ENCODE assay signal across 11 cellular contexts in the genomic region with DNA sequence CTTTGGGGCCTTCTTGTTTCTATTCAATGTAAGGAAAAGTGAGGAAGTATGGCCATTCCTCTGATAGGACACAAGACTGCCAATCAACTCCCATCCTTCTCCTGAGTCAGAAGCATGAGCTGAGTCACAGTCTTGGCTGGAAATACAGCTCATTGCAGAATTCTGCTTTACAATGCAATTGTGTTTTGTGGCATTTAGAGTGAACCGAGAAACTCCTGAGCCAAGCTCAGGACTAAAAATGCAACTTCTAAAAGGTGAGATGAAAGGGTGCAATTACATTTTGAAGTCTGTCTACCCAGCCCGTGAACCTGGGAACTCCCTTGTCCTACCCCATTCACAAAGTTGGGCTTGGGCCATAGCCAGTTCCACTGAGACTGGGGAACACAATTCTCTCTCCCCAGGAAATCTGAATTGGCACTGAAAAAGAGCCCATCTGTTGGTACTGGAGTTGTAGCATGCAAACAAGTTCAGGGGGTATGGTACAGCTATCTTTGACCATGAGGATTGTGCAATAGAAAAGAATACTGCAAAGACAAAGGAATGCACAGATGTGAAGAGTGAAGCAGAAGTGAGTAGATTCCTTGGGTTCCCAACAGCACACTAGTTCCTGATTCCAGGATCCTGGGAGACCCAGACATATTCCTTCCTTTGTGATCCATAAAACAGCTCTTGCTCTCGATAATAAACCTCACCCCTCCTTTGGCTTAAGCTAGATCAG. TPM values are rescaled to one million over a fixed set of nuclear protein-coding genes. Genes with fewer than 3 reads are reported as not detected.
DNase-seq lines count a peak whose midpoint lies in the region; ATAC-seq, FAIRE-seq and TF ChIP-seq lines count a peak whose summit lies in the region.
"Had no signal": no experiment of that assay in that cellular context is flagged by ENCODE, and none has a peak within 500 bp of the region (broad histone marks: within the 10 kb centered on the region; RNA-seq: fewer than 3 reads in every experiment).

No MANE protein-coding gene starts in this region.

- POLR2A ChIA-PET in A549 (lab: Yijun Ruan, JAX): no interaction called here

- H3K4me1 ChIP-seq in A549 (peaks cover 3% of the 10 kb centered on the region; the same call in 1 of the 3 replicates), foreskin keratinocyte (no peaks in the 10 kb centered on the region)

- peak in 1 of 2 experiments; percentile 13 for DNase-seq in A549 (ENCODE audit: low read depth in 1 of 2, low spot score in 1 of 2)
- DNase-seq in Daoy (ENCODE audit: low read depth): peak; percentile 35
- peak; percentile 38 to 60 for DNase-seq in foreskin keratinocyte
- DNase-seq: stimulated activated CD4-positive, alpha-beta T cell treated with anti-CD3 and anti-CD28 coated beads, Interleukin-4, amount 100 ng/mL, for 4 hours had no signal

- 0 out of 3 replicates have a peak overlapping the region, but pooled peaks have one; percentile 16 for H3K4me2 ChIP-seq in A549

- no peak for TF ChIP-seq EP300 in A549 (IDR thresholded peaks at IDR 0.05)

- WGBS in A549 (ENCODE audit: missing lambda C conversion rate): 58% methylated on average over 3 of the region's 3 CpGs

- H3K27me3 ChIP-seq in foreskin keratinocyte: no peaks in the 10 kb centered on the region

- ATAC-seq in A549 (peak in 1 of 2 experiments; percentile 77; a peak in 4 of 6 replicates), SK-N-SH treated with all-trans-retinoic acid at 6 μM for 48 hours (peak; percentile 95), foreskin keratinocyte (peak; percentile 88), GM19463 (IDR thresholded peaks at IDR 0.05; ENCODE audit: unreplicated experiment) (no peak), GM21526 (IDR thresholded peaks at IDR 0.05; ENCODE audit: low FRiP score, unreplicated experiment) (no peak), HG02870 (IDR thresholded peaks at IDR 0.05; ENCODE audit: unreplicated experiment) (no peak), HG02642 (IDR thresholded peaks at IDR 0.05; ENCODE audit: poor library complexity, unreplicated experiment) (no peak)

- TF ChIP-seq RAD21 in A549 (conservative IDR thresholded peaks at IDR 0.05 in 1 of 2, IDR thresholded peaks at IDR 0.05 in 1 of 2): no peak

- no peaks in the 10 kb centered on the region; the same call in 2 of the 3 replicates for H3K9me3 ChIP-seq in A549

- CTCF ChIA-PET in A549 (lab: Yijun Ruan, JAX): interaction anchor here (1.7 kb wide), 1 partner anchor 52 kb away, joined by 4 read pairs; no protein-coding TSS in a partner anchor

- no peak overlapping the region for H3K4me3 ChIP-seq in A549

- no peak for TF ChIP-seq CTCF in A549 (IDR thresholded peaks at IDR 0.05)
- TF ChIP-seq CTCF in foreskin keratinocyte (conservative IDR thresholded peaks at IDR 0.05): no peak

- TF ChIP-seq POLR2A in A549 (IDR thresholded peaks at IDR 0.05; ENCODE audit: low read length): no peak

- H3K27ac ChIP-seq in A549: peak overlapping the region in 1 of 2 experiments; percentile 19; a peak in 1 of 6 replicates
- H3K27ac ChIP-seq in foreskin keratinocyte: no peak overlapping the region

- FAIRE-seq in A549 (lab: Jason Lieb, UNC): no peak

TF ChIP-seq in A549, 52 proteins besides CTCF, POLR2A, EP300 and RAD21:
- TF ChIP-seq, protein P1, sequence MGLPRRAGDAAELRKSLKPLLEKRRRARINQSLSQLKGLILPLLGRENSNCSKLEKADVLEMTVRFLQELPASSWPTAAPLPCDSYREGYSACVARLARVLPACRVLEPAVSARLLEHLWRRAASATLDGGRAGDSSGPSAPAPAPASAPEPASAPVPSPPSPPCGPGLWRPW (IDR thresholded peaks at IDR 0.05): no peak
- TF ChIP-seq FOSB (CRISPR knock-in tag; IDR thresholded peaks at IDR 0.05) (no peak), CHD4 (IDR thresholded peaks at IDR 0.05; ENCODE audit: borderline replicate concordance) (no peak), ESRRA (IDR thresholded peaks at IDR 0.05; ENCODE audit: borderline replicate concordance, low read length) (no peak), RARB (CRISPR knock-in tag; IDR thresholded peaks at IDR 0.05) (no peak), FOSL2 (IDR thresholded peaks at IDR 0.05) (no peak), FOSL2 (CRISPR knock-in tag; IDR thresholded peaks at IDR 0.05) (no peak), ZNF302 (CRISPR knock-in tag; IDR thresholded peaks at IDR 0.05) (no peak), ZC3H11A (IDR thresholded peaks at IDR 0.05) (no peak), SREBF2 (IDR thresholded peaks at IDR 0.05) (no peak), TP53 (CRISPR knock-in tag; IDR thresholded peaks at IDR 0.05) (no peak), SMC3 (IDR thresholded peaks at IDR 0.05) (no peak), ZSCAN20 (CRISPR knock-in tag; IDR thresholded peaks at IDR 0.05) (no peak), EHMT2 (IDR thresholded peaks at IDR 0.05; ENCODE audit: low read depth) (no peak), HOXB13 (CRISPR knock-in tag; IDR thresholded peaks at IDR 0.05; ENCODE audit: low read depth) (no peak), BHLHE40 (IDR thresholded peaks at IDR 0.05; ENCODE audit: low read depth, low read length) (no peak), PHF8 (IDR thresholded peaks at IDR 0.05; ENCODE audit: borderline replicate concordance, low read depth) (no peak), GATA3 (IDR thresholded peaks at IDR 0.05; ENCODE audit: borderline replicate concordance) (no peak)
TF ChIP-seq in A549: peak in this region for 0.

TF ChIP-seq in SK-N-SH treated with all-trans-retinoic acid at 6 μM for 48 hours, 23 proteins besides CTCF, POLR2A, EP300 and RAD21 (continues in another document):
- TF ChIP-seq SNAI2 (CRISPR knock-in tag; IDR thresholded peaks at IDR 0.05): no peak
- TF ChIP-seq ZNF565 (CRISPR knock-in tag; conservative IDR thresholded peaks at IDR 0.05; ENCODE audit: low read depth): no peak
- TF ChIP-seq TOX (CRISPR knock-in tag; IDR thresholded peaks at IDR 0.05; ENCODE audit: borderline replicate concordance): no peak
- TF ChIP-seq CSDC2 (CRISPR knock-in tag; IDR thresholded peaks at IDR 0.05): no peak
- no peak for TF ChIP-seq TCF4 (CRISPR knock-in tag; IDR thresholded peaks at IDR 0.05; ENCODE audit: borderline replicate concordance)
- TF ChIP-seq CSRNP3 (CRISPR knock-in tag; IDR thresholded peaks at IDR 0.05): no peak
- TF ChIP-seq PATZ1 (CRISPR knock-in tag; IDR thresholded peaks at IDR 0.05; ENCODE audit: borderline replicate concordance): no peak
- TF ChIP-seq ZFP30 (CRISPR knock-in tag; IDR thresholded peaks at IDR 0.05): no peak
- TF ChIP-seq RARB (CRISPR knock-in tag; IDR thresholded peaks at IDR 0.05): no peak
- TF ChIP-seq ZNF70 (CRISPR knock-in tag; IDR thresholded peaks at IDR 0.05): no peak
- no peak for TF ChIP-seq ARNTL (CRISPR knock-in tag; IDR thresholded peaks at IDR 0.05; ENCODE audit: borderline replicate concordance, low read depth)
- TF ChIP-seq GLIS3 (CRISPR knock-in tag; IDR thresholded peaks at IDR 0.05): no peak

RNA-seq across cellular contexts. Expression of gene CTAG2, which starts 43.1 kb away (rescaled TPM):
- not detected in 2 replicates for polyA plus RNA-seq in A549 (2011; rRNA removed)
- not detected in 2 replicates for polyA plus RNA-seq in A549 (2012; cell fraction: cytosol; rRNA removed)
- not detected in 2 replicates for polyA plus RNA-seq in A549 (2012; cell fraction: nucleus; rRNA removed)
- not detected in 3 replicates for polyA plus RNA-seq in A549 (2017; fragmentation: RNase III; extraction: RNeasy Plus Mini Kit Qiagen cat#74134 plus additional on column Dnase treatment)
- polyA minus RNA-seq in A549 (2011; rRNA and poly(A)+ RNA removed): not detected in 2 replicates
- total RNA-seq in Daoy (2014; rRNA removed; shearing (Covaris generic)): 3.8 and 13.4 TPM in 2 replicates
- not detected in 2 replicates for total RNA-seq in foreskin keratinocyte
- polyA plus RNA-seq in foreskin keratinocyte: not detected in 2 replicates
- total RNA-seq: dermis microvascular lymphatic vessel endothelial cell had no signal
- polyA plus RNA-seq: neural cell had no signal

RNA-seq across cellular contexts. Expression of gene GAB3, which starts 54.4 kb away (rescaled TPM):
- polyA plus RNA-seq in A549 (2011; rRNA removed) (0.39 and 0.56 TPM in 2 replicates), A549 (2017; fragmentation: RNase III; extraction: RNeasy Plus Mini Kit Qiagen cat#74134 plus additional on column Dnase treatment) (0.13 to 0.21 TPM (median 0.15 TPM) in 3 replicates), foreskin keratinocyte (0.04 and 0.11 TPM in 2 replicates)
- polyA plus RNA-seq in A549 (2012; cell fraction: cytosol; rRNA removed): 0.12 and 0.19 TPM in 2 replicates
- polyA plus RNA-seq in A549 (2012; cell fraction: nucleus; rRNA removed): 0.56 and 0.72 TPM in 2 replicates
- polyA minus RNA-seq in A549 (2011; rRNA and poly(A)+ RNA removed): 0.58 and 0.99 TPM in 2 replicates
- 0.11 and 0.21 TPM in 2 replicates for total RNA-seq in Daoy (2014; rRNA removed; shearing (Covaris generic))
- 0.14 and 0.31 TPM in 2 replicates for total RNA-seq in foreskin keratinocyte
- polyA plus RNA-seq: neural cell had no signal

Comparison
In these comparisons a context has a peak if more than half of its experiments do, and no peak if none do; other contexts are left out.
1. ATAC-seq: peak in SK-N-SH treated with all-trans-retinoic acid at 6 μM for 48 hours (single experiment) and foreskin keratinocyte (single experiment); none in GM19463 (single experiment), GM21526 (single experiment), HG02870 (single experiment) and HG02642 (single experiment).